In genomic region chr1:155471026-155471425, GRCh38 we compare ENCODE assay signal across 24 cellular contexts.
"Had no signal": no experiment of that assay in that cellular context is flagged by ENCODE, and none has a peak within 500 bp of the region (broad histone marks: within the 10 kb centered on the region; RNA-seq: fewer than 3 reads in every experiment).

No MANE protein-coding gene starts in this region.

- H3K9me3 ChIP-seq: ascending aorta had no signal

- H3K27ac Mint-ChIP-seq: activated CD8-positive, alpha-beta T cell treated with anti-CD3 and anti-CD28 coated beads for 36 hours; activated naive CD4-positive, alpha-beta T cell treated with anti-CD3 and anti-CD28 coated beads, Interleukin-2, amount 50 U/mL, for 72 hours; activated naive CD8-positive, alpha-beta T cell treated with anti-CD3 and anti-CD28 coated beads, Interleukin-2, amount 50 U/mL, for 24 hours; activated T-cell treated with anti-CD3 and anti-CD28 coated beads, Interleukin-2, amount 50 U/mL, for 24 hours had no signal

- H3K4me3 Mint-ChIP-seq: activated CD8-positive, alpha-beta T cell treated with anti-CD3 and anti-CD28 coated beads for 36 hours; activated naive CD8-positive, alpha-beta T cell treated with anti-CD3 and anti-CD28 coated beads, Interleukin-2, amount 50 U/mL, for 24 hours; activated T-cell treated with anti-CD3 and anti-CD28 coated beads, Interleukin-2, amount 50 U/mL, for 24 hours; central memory CD8-positive, alpha-beta T cell had no signal

- H3K27me3 Mint-ChIP-seq: activated CD8-positive, alpha-beta T cell treated with anti-CD3 and anti-CD28 coated beads for 36 hours; activated naive CD8-positive, alpha-beta T cell treated with anti-CD3 and anti-CD28 coated beads, Interleukin-2, amount 50 U/mL, for 24 hours; activated T-cell treated with anti-CD3 and anti-CD28 coated beads, Interleukin-2, amount 50 U/mL, for 24 hours; central memory CD8-positive, alpha-beta T cell had no signal

- DNase-seq: activated CD4-positive, alpha-beta T cell treated with anti-CD3 and anti-CD28 coated beads for 4 hours; activated CD8-positive, alpha-beta T cell treated with anti-CD3 and anti-CD28 coated beads for 36 hours; activated effector memory CD4-positive, alpha-beta T cell treated with anti-CD3 and anti-CD28 coated beads, Interleukin-2, amount 50 U/mL, for 16 hours; activated naive CD4-positive, alpha-beta T cell treated with Interleukin-2 at 50 U/mL for 16 hours; activated naive CD8-positive, alpha-beta T cell treated with anti-CD3 and anti-CD28 coated beads, Interleukin-2, amount 50 U/mL, for 24 hours; activated T-cell treated with anti-CD3 and anti-CD28 coated beads, Interleukin-2, amount 50 U/mL, for 24 hours; amniotic stem cell; body of pancreas; MV-4-11; NCI-H1092 treated with DMSO at 0.1 percent for 48 hours; NCI-H1417 treated with DMSO at 0.1 percent for 48 hours; NCI-H1694; NCI-H2029 treated with DMSO at 0.1 percent for 48 hours; NCI-H345; NCI-H510A treated with DMSO at 0.1 percent for 48 hours; NCI-H69; PC-3; SHP77 had no signal

- FAIRE-seq: bronchial epithelial cell, RCC 7860 had no signal

- ATAC-seq: activated CD4-positive, CD25-positive, alpha-beta regulatory T cell treated with anti-CD3 and anti-CD28 coated beads, Interleukin-2, amount 50 U/mL, for 24 hours; activated CD8-positive, alpha-beta T cell treated with anti-CD3 and anti-CD28 coated beads for 36 hours; activated naive CD4-positive, alpha-beta T cell treated with anti-CD3 and anti-CD28 coated beads, Interleukin-2, amount 50 U/mL, for 72 hours; activated naive CD8-positive, alpha-beta T cell treated with anti-CD3 and anti-CD28 coated beads, Interleukin-2, amount 50 U/mL, for 24 hours; body of pancreas; PC-3 had no signal
